Comparison of ENCODE assay signal across 1 cellular context in genomic region chr10:52642208-52642607, GRCh38.
TF ChIP-seq lines count a peak whose summit lies in the region.

No MANE protein-coding gene starts in this region.

TF ChIP-seq in HepG2, 621 proteins besides CTCF, POLR2A, EP300 and RAD21 (continued from another document):
- TF ChIP-seq, protein P1, sequence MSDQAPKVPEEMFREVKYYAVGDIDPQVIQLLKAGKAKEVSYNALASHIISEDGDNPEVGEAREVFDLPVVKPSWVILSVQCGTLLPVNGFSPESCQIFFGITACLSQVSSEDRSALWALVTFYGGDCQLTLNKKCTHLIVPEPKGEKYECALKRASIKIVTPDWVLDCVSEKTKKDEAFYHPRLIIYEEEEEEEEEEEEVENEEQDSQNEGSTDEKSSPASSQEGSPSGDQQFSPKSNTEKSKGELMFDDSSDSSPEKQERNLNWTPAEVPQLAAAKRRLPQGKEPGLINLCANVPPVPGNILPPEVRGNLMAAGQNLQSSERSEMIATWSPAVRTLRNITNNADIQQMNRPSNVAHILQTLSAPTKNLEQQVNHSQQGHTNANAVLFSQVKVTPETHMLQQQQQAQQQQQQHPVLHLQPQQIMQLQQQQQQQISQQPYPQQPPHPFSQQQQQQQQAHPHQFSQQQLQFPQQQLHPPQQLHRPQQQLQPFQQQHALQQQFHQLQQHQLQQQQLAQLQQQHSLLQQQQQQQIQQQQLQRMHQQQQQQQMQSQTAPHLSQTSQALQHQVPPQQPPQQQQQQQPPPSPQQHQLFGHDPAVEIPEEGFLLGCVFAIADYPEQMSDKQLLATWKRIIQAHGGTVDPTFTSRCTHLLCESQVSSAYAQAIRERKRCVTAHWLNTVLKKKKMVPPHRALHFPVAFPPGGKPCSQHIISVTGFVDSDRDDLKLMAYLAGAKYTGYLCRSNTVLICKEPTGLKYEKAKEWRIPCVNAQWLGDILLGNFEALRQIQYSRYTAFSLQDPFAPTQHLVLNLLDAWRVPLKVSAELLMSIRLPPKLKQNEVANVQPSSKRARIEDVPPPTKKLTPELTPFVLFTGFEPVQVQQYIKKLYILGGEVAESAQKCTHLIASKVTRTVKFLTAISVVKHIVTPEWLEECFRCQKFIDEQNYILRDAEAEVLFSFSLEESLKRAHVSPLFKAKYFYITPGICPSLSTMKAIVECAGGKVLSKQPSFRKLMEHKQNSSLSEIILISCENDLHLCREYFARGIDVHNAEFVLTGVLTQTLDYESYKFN (CRISPR knock-in tag; conservative IDR thresholded peaks at IDR 0.05): peak; percentile 46; the same call in 1 of the 2 replicates
- TF ChIP-seq HNF4G (IDR thresholded peaks at IDR 0.05; ENCODE audit: borderline replicate concordance, low read depth, low read length) (peak; percentile 45; the same call in 1 of the 2 replicates), HNF4G (CRISPR knock-in tag; IDR thresholded peaks at IDR 0.05; ENCODE audit: borderline replicate concordance, low read depth) (no peak), ZMYM4 (CRISPR knock-in tag; IDR thresholded peaks at IDR 0.05) (0 out of 2 replicates have a peak, but pooled peaks have one; percentile 47), ZNF264 (CRISPR knock-in tag; IDR thresholded peaks at IDR 0.05) (no peak), PPARG (CRISPR knock-in tag; conservative IDR thresholded peaks at IDR 0.05) (peak; percentile 65), ZNF850 (CRISPR knock-in tag; conservative IDR thresholded peaks at IDR 0.05) (no peak), SOX13 (IDR thresholded peaks at IDR 0.05) (no peak), SOX13 (CRISPR knock-in tag; conservative IDR thresholded peaks at IDR 0.05 in 1 of 2, IDR thresholded peaks at IDR 0.05 in 1 of 2) (peak in 1 of 2 experiments; percentile 58; a peak in 1 of 4 replicates), NCOA1 (CRISPR knock-in tag; IDR thresholded peaks at IDR 0.05) (no peak), NR2F6 (IDR thresholded peaks at IDR 0.05) (peak; percentile 44; the same call in 1 of the 2 replicates), NR2F6 (CRISPR knock-in tag; IDR thresholded peaks at IDR 0.05) (peak; percentile 25; the same call in 1 of the 2 replicates), PREB (CRISPR knock-in tag; IDR thresholded peaks at IDR 0.05) (no peak), HOXA7 (CRISPR knock-in tag; IDR thresholded peaks at IDR 0.05) (no peak), MLLT10 (CRISPR knock-in tag; IDR thresholded peaks at IDR 0.05) (no peak), ZNF781 (CRISPR knock-in tag; IDR thresholded peaks at IDR 0.05; ENCODE audit: borderline replicate concordance, not compliant biosample characterization) (no peak), RAD51 (IDR thresholded peaks at IDR 0.05; ENCODE audit: borderline replicate concordance) (no peak), POGZ (CRISPR knock-in tag; IDR thresholded peaks at IDR 0.05) (no peak), RARA (CRISPR knock-in tag; IDR thresholded peaks at IDR 0.05) (0 out of 2 replicates have a peak, but pooled peaks have one; percentile 11), BCL6 (CRISPR knock-in tag; IDR thresholded peaks at IDR 0.05) (peak; percentile 42; the same call in 1 of the 2 replicates), KLF12 (CRISPR knock-in tag; IDR thresholded peaks at IDR 0.05; ENCODE audit: borderline replicate concordance) (no peak), TEAD3 (CRISPR knock-in tag; optimal IDR thresholded peaks at IDR 0.05; ENCODE audit: borderline replicate concordance) (peak; percentile 22), ZFP62 (CRISPR knock-in tag; IDR thresholded peaks at IDR 0.05) (no peak), FOXP1 (IDR thresholded peaks at IDR 0.05) (no peak), FOXP1 (CRISPR knock-in tag; IDR thresholded peaks at IDR 0.05) (peak; percentile 30; the same call in 1 of the 2 replicates), ISL2 (CRISPR knock-in tag; IDR thresholded peaks at IDR 0.05) (no peak), DR1 (CRISPR knock-in tag; IDR thresholded peaks at IDR 0.05) (no peak), ARID5B (CRISPR knock-in tag; IDR thresholded peaks at IDR 0.05) (peak; percentile 59; the same call in 1 of the 2 replicates), ZNF556 (CRISPR knock-in tag; IDR thresholded peaks at IDR 0.05; ENCODE audit: borderline replicate concordance) (no peak), ATF7 (IDR thresholded peaks at IDR 0.05) (no peak), ATF7 (CRISPR knock-in tag; IDR thresholded peaks at IDR 0.05) (no peak), ZNF644 (CRISPR knock-in tag; IDR thresholded peaks at IDR 0.05; ENCODE audit: low read depth) (peak; percentile 75; the same call in 1 of the 2 replicates), ZNF546 (CRISPR knock-in tag; conservative IDR thresholded peaks at IDR 0.05) (no peak), ZZZ3 (CRISPR knock-in tag; IDR thresholded peaks at IDR 0.05; ENCODE audit: borderline replicate concordance) (no peak), SOX6 (IDR thresholded peaks at IDR 0.05) (no peak), SOX6 (CRISPR knock-in tag; IDR thresholded peaks at IDR 0.05) (peak; percentile 48), GATAD2A (CRISPR knock-in tag; IDR thresholded peaks at IDR 0.05) (no peak), ZNF451 (CRISPR knock-in tag; IDR thresholded peaks at IDR 0.05) (no peak), FOXA1 (IDR thresholded peaks at IDR 0.05) (no peak), FOXA1 (CRISPR knock-in tag; IDR thresholded peaks at IDR 0.05) (peak; percentile 43; the same call in 1 of the 2 replicates)
- TF ChIP-seq, protein P2, sequence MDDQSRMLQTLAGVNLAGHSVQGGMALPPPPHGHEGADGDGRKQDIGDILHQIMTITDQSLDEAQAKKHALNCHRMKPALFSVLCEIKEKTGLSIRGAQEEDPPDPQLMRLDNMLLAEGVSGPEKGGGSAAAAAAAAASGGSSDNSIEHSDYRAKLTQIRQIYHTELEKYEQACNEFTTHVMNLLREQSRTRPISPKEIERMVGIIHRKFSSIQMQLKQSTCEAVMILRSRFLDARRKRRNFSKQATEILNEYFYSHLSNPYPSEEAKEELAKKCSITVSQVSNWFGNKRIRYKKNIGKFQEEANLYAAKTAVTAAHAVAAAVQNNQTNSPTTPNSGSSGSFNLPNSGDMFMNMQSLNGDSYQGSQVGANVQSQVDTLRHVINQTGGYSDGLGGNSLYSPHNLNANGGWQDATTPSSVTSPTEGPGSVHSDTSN (CRISPR knock-in tag; IDR thresholded peaks at IDR 0.05; ENCODE audit: borderline replicate concordance): no peak
